Comparison of ENCODE assay signal across 1 cellular context in the genomic region with DNA sequence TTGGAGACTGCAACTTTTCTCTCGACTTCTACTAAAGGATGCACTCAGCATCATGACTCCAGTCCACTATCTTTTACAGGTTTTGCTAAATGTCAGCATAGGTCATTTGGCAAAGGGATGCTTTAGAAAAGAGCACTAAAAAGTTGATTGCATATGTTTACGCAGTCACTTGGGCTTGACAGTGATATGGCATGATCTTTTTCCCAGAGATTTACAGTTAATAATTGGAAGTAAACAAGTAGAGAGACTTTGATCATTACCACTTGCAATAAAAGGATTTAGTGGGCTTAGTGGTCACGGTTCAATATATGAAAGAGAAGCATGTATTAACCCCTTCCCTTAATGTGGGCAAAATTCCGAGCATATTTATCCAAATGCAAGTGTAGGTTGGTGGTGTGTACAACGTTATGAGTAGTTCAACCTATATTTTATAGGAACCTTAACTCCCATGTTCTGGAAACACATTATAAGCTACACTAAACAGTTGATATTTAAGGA.
TF ChIP-seq lines count a peak whose summit lies in the region.

No MANE protein-coding gene starts in this region.

TF ChIP-seq in HepG2, 621 proteins besides CTCF, POLR2A, EP300 and RAD21:
- TF ChIP-seq, protein P1, sequence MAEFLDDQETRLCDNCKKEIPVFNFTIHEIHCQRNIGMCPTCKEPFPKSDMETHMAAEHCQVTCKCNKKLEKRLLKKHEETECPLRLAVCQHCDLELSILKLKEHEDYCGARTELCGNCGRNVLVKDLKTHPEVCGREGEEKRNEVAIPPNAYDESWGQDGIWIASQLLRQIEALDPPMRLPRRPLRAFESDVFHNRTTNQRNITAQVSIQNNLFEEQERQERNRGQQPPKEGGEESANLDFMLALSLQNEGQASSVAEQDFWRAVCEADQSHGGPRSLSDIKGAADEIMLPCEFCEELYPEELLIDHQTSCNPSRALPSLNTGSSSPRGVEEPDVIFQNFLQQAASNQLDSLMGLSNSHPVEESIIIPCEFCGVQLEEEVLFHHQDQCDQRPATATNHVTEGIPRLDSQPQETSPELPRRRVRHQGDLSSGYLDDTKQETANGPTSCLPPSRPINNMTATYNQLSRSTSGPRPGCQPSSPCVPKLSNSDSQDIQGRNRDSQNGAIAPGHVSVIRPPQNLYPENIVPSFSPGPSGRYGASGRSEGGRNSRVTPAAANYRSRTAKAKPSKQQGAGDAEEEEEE (CRISPR knock-in tag; IDR thresholded peaks at IDR 0.05; ENCODE audit: borderline replicate concordance): no peak
- TF ChIP-seq, protein P2, sequence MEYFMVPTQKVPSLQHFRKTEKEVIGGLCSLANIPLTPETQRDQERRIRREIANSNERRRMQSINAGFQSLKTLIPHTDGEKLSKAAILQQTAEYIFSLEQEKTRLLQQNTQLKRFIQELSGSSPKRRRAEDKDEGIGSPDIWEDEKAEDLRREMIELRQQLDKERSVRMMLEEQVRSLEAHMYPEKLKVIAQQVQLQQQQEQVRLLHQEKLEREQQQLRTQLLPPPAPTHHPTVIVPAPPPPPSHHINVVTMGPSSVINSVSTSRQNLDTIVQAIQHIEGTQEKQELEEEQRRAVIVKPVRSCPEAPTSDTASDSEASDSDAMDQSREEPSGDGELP (IDR thresholded peaks at IDR 0.05; ENCODE audit: borderline replicate concordance, low read depth): no peak
- no peak for TF ChIP-seq HMG20A (CRISPR knock-in tag; IDR thresholded peaks at IDR 0.05; ENCODE audit: borderline replicate concordance)
- TF ChIP-seq, protein P3, sequence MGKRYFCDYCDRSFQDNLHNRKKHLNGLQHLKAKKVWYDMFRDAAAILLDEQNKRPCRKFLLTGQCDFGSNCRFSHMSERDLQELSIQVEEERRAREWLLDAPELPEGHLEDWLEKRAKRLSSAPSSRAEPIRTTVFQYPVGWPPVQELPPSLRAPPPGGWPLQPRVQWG (CRISPR knock-in tag; IDR thresholded peaks at IDR 0.05; ENCODE audit: borderline replicate concordance, low read depth): no peak
- TF ChIP-seq SAP130 (CRISPR knock-in tag; IDR thresholded peaks at IDR 0.05; ENCODE audit: low read depth): peak; percentile 19; the same call in 1 of the 2 replicates
- 0 out of 2 replicates have a peak, but pooled peaks have one; percentile 63 for TF ChIP-seq CBX2 (IDR thresholded peaks at IDR 0.05; ENCODE audit: low read depth, low read length)
- no peak for TF ChIP-seq CBX2 (CRISPR knock-in tag; IDR thresholded peaks at IDR 0.05; ENCODE audit: low read depth)
- TF ChIP-seq ZNF652 (CRISPR knock-in tag; IDR thresholded peaks at IDR 0.05; ENCODE audit: borderline replicate concordance, low read depth): peak; percentile 47; the same call in 1 of the 2 replicates
